Comparison of ENCODE assay signal across 1 cellular context in genomic region chr1:237901284-237901870, GRCh38.
TF ChIP-seq lines count a peak whose summit lies in the region.

No MANE protein-coding gene starts in this region.

TF ChIP-seq in liver, 16 proteins besides CTCF, POLR2A, EP300 and RAD21 (continued from another document):
- TF ChIP-seq ZBTB33 (IDR thresholded peaks at IDR 0.05) (no peak), FOXA2 (IDR thresholded peaks at IDR 0.05) (no peak)
